Comparison of ENCODE assay signal across 2 cellular contexts in genomic region chrX:109716431-109717028, GRCh38.
TF ChIP-seq lines count a peak whose summit lies in the region.

No MANE protein-coding gene starts in this region.

TF ChIP-seq in IMR-90, 13 proteins besides CTCF, POLR2A, EP300 and RAD21:
- no peak for TF ChIP-seq CEBPB (IDR thresholded peaks at IDR 0.05; ENCODE audit: low read depth, low read length)
- TF ChIP-seq NFE2L2 (IDR thresholded peaks at IDR 0.05; ENCODE audit: low read depth, low read length): no peak
- TF ChIP-seq MXI1 (IDR thresholded peaks at IDR 0.05; ENCODE audit: borderline replicate concordance, low read depth, low read length): no peak
- TF ChIP-seq, protein P1, sequence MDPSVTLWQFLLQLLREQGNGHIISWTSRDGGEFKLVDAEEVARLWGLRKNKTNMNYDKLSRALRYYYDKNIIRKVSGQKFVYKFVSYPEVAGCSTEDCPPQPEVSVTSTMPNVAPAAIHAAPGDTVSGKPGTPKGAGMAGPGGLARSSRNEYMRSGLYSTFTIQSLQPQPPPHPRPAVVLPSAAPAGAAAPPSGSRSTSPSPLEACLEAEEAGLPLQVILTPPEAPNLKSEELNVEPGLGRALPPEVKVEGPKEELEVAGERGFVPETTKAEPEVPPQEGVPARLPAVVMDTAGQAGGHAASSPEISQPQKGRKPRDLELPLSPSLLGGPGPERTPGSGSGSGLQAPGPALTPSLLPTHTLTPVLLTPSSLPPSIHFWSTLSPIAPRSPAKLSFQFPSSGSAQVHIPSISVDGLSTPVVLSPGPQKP (IDR thresholded peaks at IDR 0.05; ENCODE audit: borderline replicate concordance, low read depth, low read length): no peak
- no peak for TF ChIP-seq MAFK (IDR thresholded peaks at IDR 0.05; ENCODE audit: low read depth, low read length)
- TF ChIP-seq USF2 (IDR thresholded peaks at IDR 0.05; ENCODE audit: low read depth, low read length): no peak
- no peak for TF ChIP-seq SMC3 (IDR thresholded peaks at IDR 0.05; ENCODE audit: low read depth, low read length)
- no peak for TF ChIP-seq CHD1 (IDR thresholded peaks at IDR 0.05; ENCODE audit: low read depth, low read length)
- TF ChIP-seq RCOR1 (IDR thresholded peaks at IDR 0.05; ENCODE audit: insufficient replicate concordance, low read length): no peak
- no peak for TF ChIP-seq BHLHE40 (IDR thresholded peaks at IDR 0.05; ENCODE audit: low read depth, low read length)
- TF ChIP-seq RFX5 (IDR thresholded peaks at IDR 0.05; ENCODE audit: low read depth, low read length): no peak
- TF ChIP-seq MAZ (IDR thresholded peaks at IDR 0.05; ENCODE audit: borderline replicate concordance, low read depth, low read length): no peak

TF ChIP-seq in endothelial cell of umbilical vein, 7 proteins besides CTCF, POLR2A, EP300 and RAD21:
- TF ChIP-seq POLR2AphosphoS5 (IDR thresholded peaks at IDR 0.05; ENCODE audit: insufficient read depth, low read depth, low read length): no peak
- no peak for TF ChIP-seq EZH2 (IDR thresholded peaks at IDR 0.05; ENCODE audit: borderline replicate concordance, low read depth, low read length, severe bottlenecking)
- TF ChIP-seq GATA2 (IDR thresholded peaks at IDR 0.05; ENCODE audit: insufficient read depth, insufficient read length, low read depth, low read length): no peak
- no peak for TF ChIP-seq MYC (IDR thresholded peaks at IDR 0.05; ENCODE audit: low read depth, low read length)
- TF ChIP-seq, protein P2, sequence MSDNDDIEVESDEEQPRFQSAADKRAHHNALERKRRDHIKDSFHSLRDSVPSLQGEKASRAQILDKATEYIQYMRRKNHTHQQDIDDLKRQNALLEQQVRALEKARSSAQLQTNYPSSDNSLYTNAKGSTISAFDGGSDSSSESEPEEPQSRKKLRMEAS (IDR thresholded peaks at IDR 0.05; ENCODE audit: insufficient read depth, insufficient read length): no peak
- no peak for TF ChIP-seq FOS (IDR thresholded peaks at IDR 0.05; ENCODE audit: borderline replicate concordance, insufficient read depth, low read length)
- no peak for TF ChIP-seq JUN (IDR thresholded peaks at IDR 0.05; ENCODE audit: borderline replicate concordance, insufficient read depth, insufficient read length, low read depth)
